10 cellular contexts compared by ENCODE assay signal in genomic region chr3:101171797-101172196, GRCh38.
"Had no signal": no experiment of that assay in that cellular context is flagged by ENCODE, and none has a peak within 500 bp of the region (broad histone marks: within the 10 kb centered on the region; RNA-seq: fewer than 3 reads in every experiment).

No MANE protein-coding gene starts in this region.

- H3K4me3 Mint-ChIP-seq: activated naive CD4-positive, alpha-beta T cell treated with anti-CD3 and anti-CD28 coated beads, Interleukin-2, amount 10 ng/mL, durations not matched to agents 7 days and 5 days; mesothelial cell of epicardium had no signal

- H3K4me1 Mint-ChIP-seq: activated naive CD4-positive, alpha-beta T cell treated with anti-CD3 and anti-CD28 coated beads, Interleukin-2, amount 10 ng/mL, durations not matched to agents 7 days and 5 days had no signal

- H3K9me3 Mint-ChIP-seq: activated naive CD4-positive, alpha-beta T cell treated with anti-CD3 and anti-CD28 coated beads, Interleukin-2, amount 10 ng/mL, durations not matched to agents 7 days and 5 days had no signal

- H3K27ac Mint-ChIP-seq: activated naive CD4-positive, alpha-beta T cell treated with anti-CD3 and anti-CD28 coated beads, Interleukin-2, amount 10 ng/mL, durations not matched to agents 7 days and 5 days; mesothelial cell of epicardium; progenitor cell of endocrine pancreas had no signal

- DNase-seq: activated naive CD4-positive, alpha-beta T cell treated with anti-CD3 and anti-CD28 coated beads, Interleukin-2, amount 10 ng/mL, durations not matched to agents 7 days and 5 days; erythroblast; heart right ventricle; right lobe of liver; stimulated activated naive CD4-positive, alpha-beta T cell; SW 1271; trophoblast cell had no signal

- ATAC-seq: gastroesophageal sphincter, right lobe of liver had no signal

- H3K36me3 Mint-ChIP-seq: activated naive CD4-positive, alpha-beta T cell treated with anti-CD3 and anti-CD28 coated beads, Interleukin-2, amount 10 ng/mL, durations not matched to agents 7 days and 5 days; mesothelial cell of epicardium had no signal
